8 cellular contexts compared by ENCODE assay signal in genomic region chr19:14383898-14384669, GRCh38. TPM values are rescaled to one million over a fixed set of nuclear protein-coding genes. Genes with fewer than 3 reads are reported as not detected.
DNase-seq lines count a peak whose midpoint lies in the region; ATAC-seq and TF ChIP-seq lines count a peak whose summit lies in the region.

No MANE protein-coding gene starts in this region.

- no peaks in the 10 kb centered on the region for H3K27me3 ChIP-seq in HL-60 (ENCODE audit: insufficient read depth, poor library complexity, severe bottlenecking)
- H3K27me3 ChIP-seq in parathyroid adenoma (ENCODE audit: control insufficient read depth, insufficient read depth, low read length) = no peaks in the 10 kb centered on the region

- H3K9ac ChIP-seq in parathyroid adenoma = no peak overlapping the region

- H3K4me2 ChIP-seq in parathyroid adenoma (ENCODE audit: low read length) = peak overlapping the region; percentile 22

- H3K9me3 ChIP-seq in parathyroid adenoma (ENCODE audit: control insufficient read depth, low read length) = no peaks in the 10 kb centered on the region

- H2AFZ ChIP-seq in parathyroid adenoma = no peak overlapping the region

- H3K4me3 ChIP-seq in HL-60 (replicated peaks; ENCODE audit: insufficient read depth, low read length) = peak overlapping the region; percentile 61
- peak overlapping the region; percentile 21 for H3K4me3 ChIP-seq in epithelial cell of proximal tubule (ENCODE audit: low read depth, low read length)
- H3K4me3 ChIP-seq in parathyroid adenoma (ENCODE audit: low read depth, low read length) = no peak overlapping the region

- no peak for ATAC-seq in HG02884 (IDR thresholded peaks at IDR 0.05; ENCODE audit: unreplicated experiment)

- TF ChIP-seq CTCF in HL-60 (IDR thresholded peaks at IDR 0.05; ENCODE audit: insufficient read depth, low read length) (no peak), epithelial cell of proximal tubule (conservative IDR thresholded peaks at IDR 0.05; ENCODE audit: low read depth, low read length) (no peak), parathyroid adenoma (IDR thresholded peaks at IDR 0.05) (no peak)

- peak overlapping the region; percentile 98 for H3K27ac ChIP-seq in HL-60 (replicated peaks)
- H3K27ac ChIP-seq in parathyroid adenoma = no peak overlapping the region

- no peaks in the 10 kb centered on the region for H3K79me2 ChIP-seq in parathyroid adenoma

- H3K4me1 ChIP-seq in parathyroid adenoma = no peaks in the 10 kb centered on the region

- peak; percentile 80 for DNase-seq in Daoy (ENCODE audit: low read depth)
- peak; percentile 88 to 95 for DNase-seq in HL-60 (ENCODE audit: low read depth in 1 of 2, low spot score in 1 of 2)
- peak; percentile 50 for DNase-seq in activated CD4-positive, CD25-positive, alpha-beta regulatory T cell treated with anti-CD3 and anti-CD28 coated beads, Interleukin-2, amount 50 U/mL, for 72 hours
- DNase-seq in epithelial cell of proximal tubule (ENCODE audit: low read depth) = no peak
- DNase-seq in NCI-H1694 treated with DMSO at 0.1 percent for 48 hours (lab: John Stamatoyannopoulos, UW) = no peak
- DNase-seq in ecto neural progenitor cell (ENCODE audit: low spot score) = no peak

- no peaks in the 10 kb centered on the region for H3K36me3 ChIP-seq in parathyroid adenoma (ENCODE audit: control insufficient read depth, insufficient read depth, low read length)

RNA-seq across cellular contexts. Expression of gene ADGRE5, which starts 2.8 kb away (rescaled TPM):
- total RNA-seq in Daoy (2014; rRNA removed; shearing (Covaris generic)) = 19.3 and 22.6 TPM in 2 replicates
- total RNA-seq in epithelial cell of proximal tubule = 37.5 and 76.3 TPM in 2 replicates

RNA-seq across cellular contexts. Expression of gene DDX39A, which starts 35.1 kb away (rescaled TPM):
- total RNA-seq in Daoy (2014; rRNA removed; shearing (Covaris generic)) = 207 and 210 TPM in 2 replicates
- 113 and 255 TPM in 2 replicates for total RNA-seq in epithelial cell of proximal tubule

RNA-seq across cellular contexts. Expression of gene PKN1, which starts 49.0 kb away (rescaled TPM):
- total RNA-seq in Daoy (2014; rRNA removed; shearing (Covaris generic)) = 52.6 and 59.2 TPM in 2 replicates
- total RNA-seq in epithelial cell of proximal tubule = 153 and 164 TPM in 2 replicates

Comparison
In these comparisons a context has a peak if more than half of its experiments do, and no peak if none do; other contexts are left out.
1. DNase-seq: peak in Daoy (single experiment), HL-60 (2 of 2) and activated CD4-positive, CD25-positive, alpha-beta regulatory T cell treated with anti-CD3 and anti-CD28 coated beads, Interleukin-2, amount 50 U/mL, for 72 hours (single experiment); none in epithelial cell of proximal tubule (single experiment), NCI-H1694 treated with DMSO at 0.1 percent for 48 hours (single experiment) and ecto neural progenitor cell (single experiment).